ENCODE assay signal across 8 cellular contexts in the genomic region with DNA sequence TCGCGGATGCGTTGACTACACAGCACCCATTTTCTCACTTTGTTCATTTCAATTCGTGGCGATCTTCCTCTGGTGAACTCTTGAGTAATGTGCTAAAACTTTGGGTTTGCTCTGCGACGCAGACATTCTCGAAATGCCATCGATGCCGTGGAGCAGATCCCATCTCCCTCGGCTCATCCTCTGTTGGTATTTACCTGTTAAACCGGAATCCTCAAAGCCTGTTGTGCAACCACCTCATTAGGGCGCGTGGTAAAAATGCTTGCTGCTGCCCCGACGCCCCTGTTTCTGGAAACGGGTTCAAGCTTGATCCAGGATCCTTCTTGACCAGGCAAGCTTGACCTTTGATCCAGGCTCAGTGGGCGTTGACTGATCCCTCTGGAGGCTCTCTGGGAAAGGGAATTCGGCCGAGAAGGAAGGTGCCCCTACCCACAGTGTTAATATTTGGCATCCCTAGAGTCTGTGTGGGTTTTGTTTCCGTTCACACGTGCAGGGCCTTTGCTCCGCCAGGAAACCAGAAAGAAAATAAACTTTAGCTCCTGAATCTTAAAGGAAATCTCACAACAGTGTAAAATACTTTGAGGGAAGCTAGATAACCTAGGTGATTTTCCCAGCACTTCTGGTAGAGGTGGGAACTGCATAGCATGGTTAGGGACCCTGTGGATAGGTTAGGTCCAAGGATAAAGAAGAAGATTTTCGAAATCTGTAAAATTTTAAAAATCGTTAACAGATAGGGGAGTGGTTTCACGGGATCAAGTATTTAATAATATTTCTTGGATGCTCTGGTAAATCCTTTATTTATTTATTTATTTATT. TPM values are rescaled to one million over a fixed set of nuclear protein-coding genes. Genes with fewer than 3 reads are reported as not detected.
A peak's percentile ranks its signal among the peaks of the same experiment; 100 is the strongest.
DNase-seq lines count a peak whose midpoint lies in the region; ATAC-seq and TF ChIP-seq lines count a peak whose summit lies in the region.

No MANE protein-coding gene starts in this region.

- H3K9me3 ChIP-seq in Loucy (ENCODE audit: insufficient read depth, low read depth, low read length) (no peaks in the 10 kb centered on the region), esophagus (ENCODE audit: control insufficient read depth in 2 of 2, insufficient read depth in 1 of 2, low read depth in 1 of 2, low read length in 1 of 2) (no peaks in the 10 kb centered on the region), upper lobe of left lung (no peaks in the 10 kb centered on the region)

- CTCF ChIA-PET in activated CD4-positive, alpha-beta T cell treated with anti-CD3 and anti-CD28 coated beads, Interleukin-2, amount 10 ng/mL, durations not matched to agents 7 days and 5 days (lab: Charles Lee) = interaction anchor here (0.6 to 1.8 kb wide), 5 partner anchors 27 to 175 kb away, joined by 3 to 4 read pairs (median 3); no protein-coding TSS in a partner anchor

- peak overlapping the region; percentile 90 for H3K4me3 ChIP-seq in Loucy (ENCODE audit: low read length, poor library complexity, severe bottlenecking)
- H3K4me3 ChIP-seq in esophagus (ENCODE audit: low read depth in 1 of 2, low read length in 2 of 2) = peak overlapping the region; percentile 92 to 100
- H3K4me3 ChIP-seq in upper lobe of left lung = peak overlapping the region; percentile 65 to 97 (median 72)

- peak overlapping the region; percentile 96 to 100 for H3K27ac ChIP-seq in esophagus (ENCODE audit: low read depth in 2 of 2, low read length in 1 of 2)
- peak overlapping the region; percentile 98 to 100 (median 99) for H3K27ac ChIP-seq in upper lobe of left lung

- no peaks in the 10 kb centered on the region for H3F3A ChIP-seq in Loucy (ENCODE audit: low read depth)

- TF ChIP-seq CTCF in Loucy (conservative IDR thresholded peaks at IDR 0.05; ENCODE audit: low read length) (no peak), upper lobe of left lung (IDR thresholded peaks at IDR 0.05) (peak in 1 of 6 experiments; percentile 5)

- H3K4me3 Mint-ChIP-seq in activated CD4-positive, alpha-beta T cell treated with anti-CD3 and anti-CD28 coated beads, Interleukin-2, amount 10 ng/mL, durations not matched to agents 7 days and 5 days = peak overlapping the region; percentile 86

- DNase-seq in NCI-H1105 treated with DMSO at 0.1 percent for 48 hours (lab: John Stamatoyannopoulos, UW) (peak; percentile 22), NCI-H1105 (lab: John Stamatoyannopoulos, UW) (no peak), myocyte (ENCODE audit: low read depth) (peak; percentile 32), upper lobe of left lung (peak in 1 of 2 donors; percentile 40)
- peak; percentile 27 for DNase-seq in activated CD4-positive, alpha-beta T cell treated with anti-CD3 and anti-CD28 coated beads, Interleukin-2, amount 10 ng/mL, durations not matched to agents 7 days and 5 days

- no peaks in the 10 kb centered on the region for H3K27me3 Mint-ChIP-seq in activated CD4-positive, alpha-beta T cell treated with anti-CD3 and anti-CD28 coated beads, Interleukin-2, amount 10 ng/mL, durations not matched to agents 7 days and 5 days

- ATAC-seq in upper lobe of left lung (ENCODE audit: low FRiP score in 2 of 2) (peak; percentile 5 to 51), HG02642 (IDR thresholded peaks at IDR 0.05; ENCODE audit: poor library complexity, unreplicated experiment) (no peak)

- H2AFZ ChIP-seq in Loucy (ENCODE audit: low read length) = peak overlapping the region; percentile 90

- peaks cover 69% of the 10 kb centered on the region for H3K79me2 ChIP-seq in Loucy (ENCODE audit: insufficient read depth, low read length)

- no peak for TF ChIP-seq POLR2A in upper lobe of left lung (IDR thresholded peaks at IDR 0.05)

- H3K4me1 ChIP-seq in Loucy (ENCODE audit: insufficient read depth, low read length, poor library complexity, severe bottlenecking) (peaks cover 36% of the 10 kb centered on the region), esophagus (ENCODE audit: control insufficient read depth in 2 of 2, insufficient read depth in 2 of 2, low read length in 1 of 2) (peaks cover 2 to 10% of the 10 kb centered on the region in 2 donors), upper lobe of left lung (peaks cover 54 to 59% (median 57%) of the 10 kb centered on the region in 4 donors)

- 1 to 2% methylated on average over 26 of the region's 26 CpGs for WGBS in esophagus, 2 donors
- WGBS in upper lobe of left lung, 2 donors = 2 to 3% methylated on average over 25 of the region's 26 CpGs

- H3K9ac ChIP-seq in Loucy (ENCODE audit: low read depth, low read length, poor library complexity, severe bottlenecking) = peak overlapping the region; percentile 98

- H3K36me3 Mint-ChIP-seq in activated CD4-positive, alpha-beta T cell treated with anti-CD3 and anti-CD28 coated beads, Interleukin-2, amount 10 ng/mL, durations not matched to agents 7 days and 5 days (ENCODE audit: low read depth) = peaks cover 19% of the 10 kb centered on the region

- H3K4me2 ChIP-seq in Loucy (ENCODE audit: low read depth, low read length, poor library complexity, severe bottlenecking) = peak overlapping the region; percentile 97

- H3K9me3 Mint-ChIP-seq in activated CD4-positive, alpha-beta T cell treated with anti-CD3 and anti-CD28 coated beads, Interleukin-2, amount 10 ng/mL, durations not matched to agents 7 days and 5 days = no peaks in the 10 kb centered on the region

- H3K36me3 ChIP-seq in Loucy (ENCODE audit: insufficient read depth, low read length) (no peaks in the 10 kb centered on the region; the same call in 1 of the 2 replicates), esophagus (ENCODE audit: control insufficient read depth in 2 of 2, insufficient read depth in 2 of 2, low read length in 1 of 2) (no peaks in the 10 kb centered on the region), upper lobe of left lung (no peaks in the 10 kb centered on the region)

- TF ChIP-seq EP300 in upper lobe of left lung (IDR thresholded peaks at IDR 0.05) = no peak

- H3K4me1 Mint-ChIP-seq in activated CD4-positive, alpha-beta T cell treated with anti-CD3 and anti-CD28 coated beads, Interleukin-2, amount 10 ng/mL, durations not matched to agents 7 days and 5 days = peaks cover 49% of the 10 kb centered on the region

- H4K20me1 ChIP-seq in Loucy (ENCODE audit: insufficient read depth, low read length, poor library complexity, severe bottlenecking) = peaks cover 53% of the 10 kb centered on the region

- POLR2A ChIA-PET in activated CD4-positive, alpha-beta T cell treated with anti-CD3 and anti-CD28 coated beads, Interleukin-2, amount 10 ng/mL, durations not matched to agents 7 days and 5 days (lab: Charles Lee) = no interaction called here

- H3K27me3 ChIP-seq in Loucy (ENCODE audit: insufficient read depth, low read length, poor library complexity, severe bottlenecking) = no peaks in the 10 kb centered on the region
- H3K27me3 ChIP-seq in esophagus (ENCODE audit: control insufficient read depth in 1 of 2, insufficient read depth in 2 of 2, low read length in 2 of 2) = no peaks in the 10 kb centered on the region
- no peaks in the 10 kb centered on the region for H3K27me3 ChIP-seq in upper lobe of left lung

- peak overlapping the region; percentile 94 for H3K27ac Mint-ChIP-seq in activated CD4-positive, alpha-beta T cell treated with anti-CD3 and anti-CD28 coated beads, Interleukin-2, amount 10 ng/mL, durations not matched to agents 7 days and 5 days

- no peaks in the 10 kb centered on the region for H3K9me2 ChIP-seq in Loucy (replicated peaks; ENCODE audit: low read depth, low read length)

RNA-seq across cellular contexts. Expression of a gene that starts 1.0 kb away (rescaled TPM):
- total RNA-seq in activated CD4-positive, alpha-beta T cell treated with anti-CD3 and anti-CD28 coated beads, Interleukin-2, amount 10 ng/mL, durations not matched to agents 7 days and 5 days = 100 to 1,000 TPM; 141 to 146 TPM
- polyA plus RNA-seq in esophagus = 10 to 100 TPM; 31.4 to 57.2 TPM
- total RNA-seq in myocyte = 63.7 and 73.7 TPM in 2 replicates
- polyA plus RNA-seq in myocyte (2012) = 46.4 TPM
- 100 to 1,000 TPM in 2 of 6 donors, 10 to 100 TPM in 4; 85.2 to 212 (median 96.3) TPM for total RNA-seq in upper lobe of left lung
